Comparison of ENCODE assay signal across 18 cellular contexts in genomic region chr10:25382029-25382810, GRCh38.
DNase-seq lines count a peak whose midpoint lies in the region; ATAC-seq and TF ChIP-seq lines count a peak whose summit lies in the region.
"Had no signal": no experiment of that assay in that cellular context is flagged by ENCODE, and none has a peak within 500 bp of the region (broad histone marks: within the 10 kb centered on the region; RNA-seq: fewer than 3 reads in every experiment).

No MANE protein-coding gene starts in this region.

- no peak for TF ChIP-seq CTCF in omental fat pad (IDR thresholded peaks at IDR 0.05)

- peak; percentile 10 for DNase-seq in NCI-H226
- DNase-seq in caudate nucleus (lab: John Stamatoyannopoulos, UW) = peak in 21 of 61 donors; percentile 1 to 76 (median 21)
- peak; percentile 41 for DNase-seq in inferior parietal cortex (ENCODE audit: extremely low spot score)
- no peak for DNase-seq in omental fat pad (ENCODE audit: low spot score)
- DNase-seq in activated CD4-positive, alpha-beta T cell treated with anti-CD3 and anti-CD28 coated beads, Interleukin-2, amount 50 U/mL, for 48 hours = no peak
- no peak for DNase-seq in UCSD-AML1 (lab: John Stamatoyannopoulos, UW; ENCODE audit: unreplicated experiment)
- DNase-seq in NCI-H1436 treated with DMSO at 0.1 percent for 48 hours (lab: John Stamatoyannopoulos, UW) = no peak
- DNase-seq: CD4-positive, alpha-beta memory T cell; DMS79 treated with DMSO at 0.1 percent for 48 hours; GDM1; GOT3; NCI-H1092 treated with DMSO at 0.1 percent for 48 hours; NCI-H187 treated with DMSO at 0.1 percent for 48 hours; NCI-H510A; SIG-M5 had no signal

- ATAC-seq in omental fat pad (ENCODE audit: low FRiP score) (peak; percentile 89), GM18498 (IDR thresholded peaks at IDR 0.05; ENCODE audit: unreplicated experiment) (no peak)
- ATAC-seq: HepG2 had no signal

- peak overlapping the region; percentile 8 for H3K27ac ChIP-seq in caudate nucleus (ENCODE audit: low read depth, low read length)
- H3K27ac ChIP-seq: KMS-11 had no signal

Comparison
In these comparisons a context has a peak if more than half of its experiments do, and no peak if none do; other contexts are left out.
1. DNase-seq: peak in NCI-H226 (single experiment) and inferior parietal cortex (single experiment); none in omental fat pad (single experiment), activated CD4-positive, alpha-beta T cell treated with anti-CD3 and anti-CD28 coated beads, Interleukin-2, amount 50 U/mL, for 48 hours (0 of 2), UCSD-AML1 (single experiment) and NCI-H1436 treated with DMSO at 0.1 percent for 48 hours (single experiment).